Comparison of ENCODE assay signal across 14 cellular contexts in the genomic region with DNA sequence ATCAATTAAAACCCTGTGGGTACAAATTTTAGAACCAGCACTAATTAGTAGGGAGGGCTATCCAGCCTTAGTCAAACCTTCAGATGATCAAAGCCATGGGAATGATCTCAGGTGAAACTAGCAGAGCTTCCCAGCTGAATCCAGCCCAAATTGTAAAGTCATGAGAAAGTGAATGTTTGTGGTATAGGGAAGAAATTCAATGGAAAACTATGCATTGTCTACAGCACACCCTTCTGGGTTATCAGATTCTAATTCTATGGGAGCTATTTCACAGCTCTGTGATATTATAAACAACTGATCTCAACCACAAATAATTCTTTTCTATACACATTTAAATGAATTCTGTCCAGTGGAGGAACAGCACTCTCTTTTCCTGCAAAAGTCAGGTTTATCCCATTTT. TPM values are rescaled to one million over a fixed set of nuclear protein-coding genes. Genes with fewer than 3 reads are reported as not detected.
"Had no signal": no experiment of that assay in that cellular context is flagged by ENCODE, and none has a peak within 500 bp of the region (broad histone marks: within the 10 kb centered on the region; RNA-seq: fewer than 3 reads in every experiment).

No MANE protein-coding gene starts in this region.

- H3K36me3 ChIP-seq: right atrium auricular region, tibial nerve had no signal

- H3K4me3 ChIP-seq: mucosa of descending colon, right atrium auricular region, tibial nerve had no signal

- H3K27me3 ChIP-seq: right atrium auricular region, tibial nerve had no signal

- DNase-seq: activated CD4-positive, alpha-beta T cell treated with anti-CD3 and anti-CD28 coated beads for 4 hours; activated CD8-positive, alpha-beta T cell treated with anti-CD3 and anti-CD28 coated beads, Interleukin-2, amount 10 ng/mL, durations not matched to agents 7 days and 5 days; activated naive CD4-positive, alpha-beta T cell; aorta; central memory CD4-positive, alpha-beta T cell; effector memory CD4-positive, alpha-beta T cell; glutamatergic neuron; mucosa of descending colon; naive thymus-derived CD8-positive, alpha-beta T cell; nucleus accumbens; small intestine had no signal

- H3K9me3 ChIP-seq: mucosa of descending colon, right atrium auricular region, tibial nerve had no signal

- H3K27ac ChIP-seq: right atrium auricular region, tibial nerve had no signal

RNA-seq across cellular contexts. Expression of gene BMPER, which starts 24.6 kb away (rescaled TPM):
- total RNA-seq: activated CD8-positive, alpha-beta T cell treated with anti-CD3 and anti-CD28 coated beads, Interleukin-2, amount 10 ng/mL, durations not matched to agents 7 days and 5 days; activated T-helper 1 cell treated with anti-CD3 and anti-CD28 coated beads, Interleukin-12 subunit alpha, Interleukin-12 subunit beta, Interleukin-2, Interleukin-4 antibody, amounts not matched to agents 30 ng/mL and 10 ng/mL and 1 ng/mL, durations not matched to agents 14 hours and 24 hours and 36 hours; naive thymus-derived CD8-positive, alpha-beta T cell had no signal
